8 cellular contexts compared by ENCODE assay signal in the genomic region with DNA sequence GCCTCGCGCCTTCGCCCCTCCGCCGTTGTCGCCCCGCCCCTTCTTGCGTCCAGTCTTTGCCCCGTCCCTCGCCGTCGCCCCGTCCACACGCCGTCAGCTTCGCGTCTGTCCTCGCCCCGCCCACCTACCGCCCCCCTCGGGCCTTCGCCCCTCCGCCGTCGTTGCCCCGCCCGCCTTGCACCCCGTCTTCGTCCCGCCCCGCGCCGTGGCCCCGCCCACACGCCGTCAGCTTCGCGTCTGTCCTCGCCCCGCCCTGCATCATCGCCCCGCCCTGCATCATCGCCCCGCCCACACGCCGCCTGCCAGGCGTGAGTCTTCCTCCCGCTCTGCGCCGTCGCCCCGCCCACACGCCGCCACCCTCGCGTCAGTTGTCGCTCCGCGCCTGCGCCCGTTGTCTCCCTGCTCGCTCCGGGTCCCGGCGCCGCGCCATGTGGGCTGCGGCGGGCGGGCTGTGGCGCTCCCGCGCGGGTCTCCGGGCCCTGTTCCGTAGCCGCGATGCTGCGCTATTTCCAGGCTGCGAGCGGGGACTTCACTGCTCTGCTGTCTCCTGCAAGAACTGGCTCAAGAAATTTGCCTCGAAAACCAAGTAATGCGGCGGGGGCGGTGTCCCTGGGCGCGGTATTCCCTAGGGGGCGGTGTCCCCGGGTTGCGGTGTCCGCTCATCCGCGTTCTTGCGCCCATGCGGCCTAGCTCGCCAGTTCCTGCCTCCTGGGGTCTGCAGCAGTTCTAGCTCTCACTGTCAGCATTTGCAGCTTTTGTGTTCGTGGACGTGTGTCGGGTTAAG. TPM values are rescaled to one million over a fixed set of nuclear protein-coding genes. Genes with fewer than 3 reads are reported as not detected.
DNase-seq lines count a peak whose midpoint lies in the region; ATAC-seq and TF ChIP-seq lines count a peak whose summit lies in the region.

Gene RBFA (plus strand): TSS at position 367 of the 784 bp plus-strand sequence. CDS start 62 bp downstream, at position 429.

- H3K36me3 ChIP-seq in kidney epithelial cell (ENCODE audit: control insufficient read depth, insufficient read depth, low read length), result peaks cover 1% of the 10 kb centered on the region

- H3K27me3 ChIP-seq in kidney epithelial cell (ENCODE audit: control insufficient read depth, insufficient read depth, low read length), result no peaks in the 10 kb centered on the region

- DNase-seq in AG20443 (ENCODE audit: low spot score) (peak; percentile 99), NCI-H446 treated with DMSO at 0.1 percent for 48 hours (lab: John Stamatoyannopoulos, UW) (peak; percentile 97), cerebellum (ENCODE audit: low spot score) (peak; percentile 99), kidney epithelial cell (ENCODE audit: low read depth) (peak; percentile 76)
- peak; percentile 99 for DNase-seq in activated CD4-positive, CD25-positive, alpha-beta regulatory T cell treated with anti-CD3 and anti-CD28 coated beads, Interleukin-2, amount 50 U/mL, for 72 hours
- peak; percentile 99 to 100 for DNase-seq in stimulated activated CD4-positive, alpha-beta T cell treated with anti-CD3 and anti-CD28 coated beads, Interleukin-15, amount 100 ng/mL, for 48 hours (ENCODE audit: low read depth in 2 of 2)

- peak; percentile 51 for TF ChIP-seq CTCF in kidney epithelial cell (IDR thresholded peaks at IDR 0.05; ENCODE audit: insufficient read depth, low read length, poor library complexity, severe bottlenecking)

- H3K4me3 ChIP-seq in kidney epithelial cell (ENCODE audit: low read depth, low read length), result peak within 1 kb of the TSS; percentile 52

- ATAC-seq in GM19043 (IDR thresholded peaks at IDR 0.05; ENCODE audit: low read depth, unreplicated experiment) (peak; percentile 66), HG03378 (IDR thresholded peaks at IDR 0.05; ENCODE audit: unreplicated experiment) (peak; percentile 52)

RNA-seq across cellular contexts. Expression of gene RBFA, which starts in this region (rescaled TPM):
- total RNA-seq in cerebellum, result 63.1 TPM
- 30.6 and 33.0 TPM in 2 replicates for total RNA-seq in kidney epithelial cell

Comparison
In these comparisons a context has a peak if more than half of its experiments do, and no peak if none do; other contexts are left out.
1. Peak in every context shown above with its lines: DNase-seq, ATAC-seq and H3K4me3 ChIP-seq.